In the genomic region with DNA sequence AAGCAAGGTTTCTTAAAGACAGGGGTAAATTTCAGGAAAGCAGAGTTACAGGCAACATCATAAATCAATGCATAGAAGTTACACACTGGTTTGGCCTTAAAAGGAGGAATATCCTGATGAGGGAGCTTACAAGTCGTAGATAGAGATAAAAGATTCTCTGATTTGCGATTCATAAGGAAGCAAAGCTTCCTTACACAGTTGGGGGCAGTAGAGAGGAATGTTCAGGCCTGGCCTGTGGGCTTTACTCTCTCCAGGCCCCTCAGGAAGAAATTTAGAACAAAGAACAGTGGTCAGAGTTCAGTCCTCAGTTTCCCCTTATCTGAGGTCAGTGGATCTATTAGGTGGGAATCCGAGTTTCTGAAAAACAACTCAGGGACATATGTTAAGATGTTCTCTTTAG, we compare ENCODE assay signal across 21 cellular contexts.
"Had no signal": no experiment of that assay in that cellular context is flagged by ENCODE, and none has a peak within 500 bp of the region (broad histone marks: within the 10 kb centered on the region; RNA-seq: fewer than 3 reads in every experiment).

No MANE protein-coding gene starts in this region.

- DNase-seq: activated CD4-positive, alpha-beta T cell treated with anti-CD3 and anti-CD28 coated beads, Interleukin-2, amount 10 ng/mL, durations not matched to agents 24 days and 14 days; activated CD4-positive, CD25-positive, alpha-beta regulatory T cell; activated CD8-positive, alpha-beta T cell treated with anti-CD3 and anti-CD28 coated beads, Interleukin-2, amount 10 ng/mL, durations not matched to agents 7 days and 5 days; activated effector memory CD4-positive, alpha-beta T cell treated with Interleukin-2 at 50 U/mL for 16 hours; activated naive CD4-positive, alpha-beta T cell treated with anti-CD3 and anti-CD28 coated beads, Interleukin-2, amount 10 ng/mL, durations not matched to agents 7 days and 5 days; activated naive CD8-positive, alpha-beta T cell treated with anti-CD3 and anti-CD28 coated beads, Interleukin-2, amount 50 U/mL, for 24 hours; activated T-cell treated with anti-CD3 and anti-CD28 coated beads, Interleukin-2, amount 50 U/mL, for 24 hours; anterior cingulate cortex; cortex of kidney; effector CD4-positive, alpha-beta T cell; heart right ventricle; kidney glomerular epithelial cell; left ventricle myocardium superior; psoas muscle; right cardiac atrium; stimulated activated CD4-positive, alpha-beta T cell treated with anti-CD3 and anti-CD28 coated beads, Interleukin-15, amount 100 ng/mL, for 24 hours; stimulated activated CD4-positive, alpha-beta T cell treated with anti-CD3 and anti-CD28 coated beads, Interleukin-2, amount 100 ng/mL, for 48 hours had no signal

- ATAC-seq: activated CD8-positive, alpha-beta T cell treated with anti-CD3 and anti-CD28 coated beads, Interleukin-2, amount 10 ng/mL, durations not matched to agents 7 days and 5 days; activated naive CD8-positive, alpha-beta T cell treated with anti-CD3 and anti-CD28 coated beads, Interleukin-2, amount 50 U/mL, for 24 hours; esophagus mucosa; heart right ventricle; left ventricle myocardium superior; psoas muscle; right cardiac atrium had no signal

- H3K4me3 Mint-ChIP-seq: activated CD4-positive, alpha-beta T cell treated with anti-CD3 and anti-CD28 coated beads, Interleukin-2, amount 10 ng/mL, durations not matched to agents 24 days and 14 days; activated CD8-positive, alpha-beta T cell treated with anti-CD3 and anti-CD28 coated beads, Interleukin-2, amount 10 ng/mL, durations not matched to agents 7 days and 5 days; activated naive CD4-positive, alpha-beta T cell treated with anti-CD3 and anti-CD28 coated beads, Interleukin-2, amount 10 ng/mL, durations not matched to agents 7 days and 5 days; activated naive CD8-positive, alpha-beta T cell treated with anti-CD3 and anti-CD28 coated beads, Interleukin-2, amount 50 U/mL, for 24 hours; activated T-cell treated with anti-CD3 and anti-CD28 coated beads, Interleukin-2, amount 50 U/mL, for 24 hours; T-helper 2 cell treated with Interferon-gamma antibody and Interleukin-4, amounts not matched to agents 5 μg/mL and 100 μg/mL, for 36 hours had no signal

- H3K27ac ChIP-seq: heart right ventricle, psoas muscle, skin epidermis, thoracic aorta had no signal

- H3K36me3 ChIP-seq: heart right ventricle, thoracic aorta had no signal

- H3K4me1 Mint-ChIP-seq: activated CD4-positive, alpha-beta T cell treated with anti-CD3 and anti-CD28 coated beads, Interleukin-2, amount 10 ng/mL, durations not matched to agents 24 days and 14 days; activated naive CD8-positive, alpha-beta T cell treated with anti-CD3 and anti-CD28 coated beads, Interleukin-2, amount 50 U/mL, for 24 hours had no signal

- H3K4me3 ChIP-seq: heart right ventricle, psoas muscle, skin epidermis, thoracic aorta had no signal

- H3K9me3 ChIP-seq: psoas muscle had no signal

- H3K4me1 ChIP-seq: heart right ventricle, psoas muscle had no signal

- H3K27ac Mint-ChIP-seq: activated CD4-positive, alpha-beta T cell treated with anti-CD3 and anti-CD28 coated beads, Interleukin-2, amount 10 ng/mL, durations not matched to agents 24 days and 14 days; activated CD8-positive, alpha-beta T cell treated with anti-CD3 and anti-CD28 coated beads, Interleukin-2, amount 10 ng/mL, durations not matched to agents 7 days and 5 days; activated naive CD4-positive, alpha-beta T cell treated with anti-CD3 and anti-CD28 coated beads, Interleukin-2, amount 10 ng/mL, durations not matched to agents 7 days and 5 days; activated naive CD8-positive, alpha-beta T cell treated with anti-CD3 and anti-CD28 coated beads, Interleukin-2, amount 50 U/mL, for 24 hours; activated T-cell treated with anti-CD3 and anti-CD28 coated beads, Interleukin-2, amount 50 U/mL, for 24 hours; T-helper 2 cell treated with Interferon-gamma antibody and Interleukin-4, amounts not matched to agents 5 μg/mL and 100 μg/mL, for 36 hours had no signal

- H3K27me3 Mint-ChIP-seq: activated T-cell treated with anti-CD3 and anti-CD28 coated beads, Interleukin-2, amount 50 U/mL, for 24 hours had no signal
